1 cellular context compared by ENCODE assay signal in genomic region chr6:32087574-32088486, GRCh38.
A peak's percentile ranks its signal among the peaks of the same experiment; 100 is the strongest.
TF ChIP-seq lines count a peak whose summit lies in the region.

No MANE protein-coding gene starts in this region.

TF ChIP-seq in HepG2, 621 proteins besides CTCF, POLR2A, EP300 and RAD21 (continues in another document):
- TF ChIP-seq, protein P1, sequence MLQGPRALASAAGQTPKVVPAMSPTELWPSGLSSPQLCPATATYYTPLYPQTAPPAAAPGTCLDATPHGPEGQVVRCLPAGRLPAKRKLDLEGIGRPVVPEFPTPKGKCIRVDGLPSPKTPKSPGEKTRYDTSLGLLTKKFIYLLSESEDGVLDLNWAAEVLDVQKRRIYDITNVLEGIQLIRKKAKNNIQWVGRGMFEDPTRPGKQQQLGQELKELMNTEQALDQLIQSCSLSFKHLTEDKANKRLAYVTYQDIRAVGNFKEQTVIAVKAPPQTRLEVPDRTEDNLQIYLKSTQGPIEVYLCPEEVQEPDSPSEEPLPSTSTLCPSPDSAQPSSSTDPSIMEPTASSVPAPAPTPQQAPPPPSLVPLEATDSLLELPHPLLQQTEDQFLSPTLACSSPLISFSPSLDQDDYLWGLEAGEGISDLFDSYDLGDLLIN (CRISPR knock-in tag; IDR thresholded peaks at IDR 0.05; ENCODE audit: borderline replicate concordance) = no peak
- TF ChIP-seq MXD4 (CRISPR knock-in tag; IDR thresholded peaks at IDR 0.05) (0 out of 2 replicates have a peak, but pooled peaks have one; percentile 39), ZNF562 (CRISPR knock-in tag; IDR thresholded peaks at IDR 0.05; ENCODE audit: borderline replicate concordance) (no peak), ZSCAN30 (CRISPR knock-in tag; IDR thresholded peaks at IDR 0.05) (no peak), ADNP (CRISPR knock-in tag; IDR thresholded peaks at IDR 0.05) (no peak), RFXAP (CRISPR knock-in tag; IDR thresholded peaks at IDR 0.05; ENCODE audit: borderline replicate concordance) (peak; percentile 53; the same call in 1 of the 2 replicates), HOXD1 (CRISPR knock-in tag; IDR thresholded peaks at IDR 0.05) (peak; percentile 77), HNF1B (CRISPR knock-in tag; IDR thresholded peaks at IDR 0.05) (peak; percentile 22; the same call in 1 of the 2 replicates), NONO (IDR thresholded peaks at IDR 0.05) (no peak), NONO (CRISPR knock-in tag; conservative IDR thresholded peaks at IDR 0.05) (peak; percentile 76; the same call in 1 of the 2 replicates), HOXA3 (CRISPR knock-in tag; IDR thresholded peaks at IDR 0.05) (peak; percentile 85), YEATS2 (CRISPR knock-in tag; IDR thresholded peaks at IDR 0.05; ENCODE audit: borderline replicate concordance) (peak; percentile 44; the same call in 1 of the 2 replicates), ZNF629 (CRISPR knock-in tag; conservative IDR thresholded peaks at IDR 0.05) (0 out of 2 replicates have a peak, but pooled peaks have one; percentile 24), NKX3-1 (CRISPR knock-in tag; IDR thresholded peaks at IDR 0.05) (0 out of 2 replicates have a peak, but pooled peaks have one; percentile 46), SAP130 (CRISPR knock-in tag; IDR thresholded peaks at IDR 0.05; ENCODE audit: low read depth) (peak; percentile 75), SATB2 (CRISPR knock-in tag; IDR thresholded peaks at IDR 0.05) (no peak), MXI1 (IDR thresholded peaks at IDR 0.05; ENCODE audit: borderline replicate concordance, low read depth, low read length) (peak; percentile 59; the same call in 1 of the 3 replicates), ZSCAN9 (CRISPR knock-in tag; IDR thresholded peaks at IDR 0.05; ENCODE audit: borderline replicate concordance) (0 out of 2 replicates have a peak, but pooled peaks have one; percentile 69), NR3C1 (CRISPR knock-in tag; IDR thresholded peaks at IDR 0.05) (no peak), BCL6 (CRISPR knock-in tag; IDR thresholded peaks at IDR 0.05) (0 out of 2 replicates have a peak, but pooled peaks have one; percentile 47), MAX (IDR thresholded peaks at IDR 0.05) (peak; percentile 73), PHF21A (CRISPR knock-in tag; IDR thresholded peaks at IDR 0.05) (peak; percentile 56; the same call in 1 of the 2 replicates), ZNF546 (CRISPR knock-in tag; conservative IDR thresholded peaks at IDR 0.05) (0 out of 2 replicates have a peak, but pooled peaks have one; percentile 25), RELA (CRISPR knock-in tag; IDR thresholded peaks at IDR 0.05) (0 out of 2 replicates have a peak, but pooled peaks have one; percentile 24), HIVEP1 (CRISPR knock-in tag; IDR thresholded peaks at IDR 0.05) (0 out of 2 replicates have a peak, but pooled peaks have one; percentile 55), KDM4B (CRISPR knock-in tag; IDR thresholded peaks at IDR 0.05) (peak; percentile 77; the same call in 1 of the 2 replicates), ZNF558 (CRISPR knock-in tag; IDR thresholded peaks at IDR 0.05; ENCODE audit: borderline replicate concordance) (peak; percentile 63; the same call in 1 of the 2 replicates), NCOA5 (CRISPR knock-in tag; IDR thresholded peaks at IDR 0.05) (0 out of 2 replicates have a peak, but pooled peaks have one; percentile 43), ZNF281 (CRISPR knock-in tag; IDR thresholded peaks at IDR 0.05; ENCODE audit: borderline replicate concordance) (peak; percentile 91), HNRNPL (IDR thresholded peaks at IDR 0.05; ENCODE audit: low read depth, low read length) (peak; percentile 75), ZZZ3 (CRISPR knock-in tag; IDR thresholded peaks at IDR 0.05; ENCODE audit: borderline replicate concordance) (0 out of 2 replicates have a peak, but pooled peaks have one; percentile 18), ATF2 (CRISPR knock-in tag; IDR thresholded peaks at IDR 0.05) (peak; percentile 76), ELF1 (CRISPR knock-in tag; IDR thresholded peaks at IDR 0.05) (peak; percentile 55; the same call in 1 of the 2 replicates), ETV5 (CRISPR knock-in tag; IDR thresholded peaks at IDR 0.05; ENCODE audit: borderline replicate concordance) (peak; percentile 42; the same call in 1 of the 2 replicates)
- TF ChIP-seq, protein P2, sequence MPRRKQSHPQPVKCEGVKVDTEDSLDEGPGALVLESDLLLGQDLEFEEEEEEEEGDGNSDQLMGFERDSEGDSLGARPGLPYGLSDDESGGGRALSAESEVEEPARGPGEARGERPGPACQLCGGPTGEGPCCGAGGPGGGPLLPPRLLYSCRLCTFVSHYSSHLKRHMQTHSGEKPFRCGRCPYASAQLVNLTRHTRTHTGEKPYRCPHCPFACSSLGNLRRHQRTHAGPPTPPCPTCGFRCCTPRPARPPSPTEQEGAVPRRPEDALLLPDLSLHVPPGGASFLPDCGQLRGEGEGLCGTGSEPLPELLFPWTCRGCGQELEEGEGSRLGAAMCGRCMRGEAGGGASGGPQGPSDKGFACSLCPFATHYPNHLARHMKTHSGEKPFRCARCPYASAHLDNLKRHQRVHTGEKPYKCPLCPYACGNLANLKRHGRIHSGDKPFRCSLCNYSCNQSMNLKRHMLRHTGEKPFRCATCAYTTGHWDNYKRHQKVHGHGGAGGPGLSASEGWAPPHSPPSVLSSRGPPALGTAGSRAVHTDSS (CRISPR knock-in tag; conservative IDR thresholded peaks at IDR 0.05) = no peak
- TF ChIP-seq, protein P3, sequence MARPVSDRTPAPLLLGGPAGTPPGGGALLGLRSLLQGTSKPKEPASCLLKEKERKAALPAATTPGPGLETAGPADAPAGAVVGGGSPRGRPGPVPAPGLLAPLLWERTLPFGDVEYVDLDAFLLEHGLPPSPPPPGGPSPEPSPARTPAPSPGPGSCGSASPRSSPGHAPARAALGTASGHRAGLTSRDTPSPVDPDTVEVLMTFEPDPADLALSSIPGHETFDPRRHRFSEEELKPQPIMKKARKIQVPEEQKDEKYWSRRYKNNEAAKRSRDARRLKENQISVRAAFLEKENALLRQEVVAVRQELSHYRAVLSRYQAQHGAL (CRISPR knock-in tag; IDR thresholded peaks at IDR 0.05; ENCODE audit: not compliant biosample characterization) = no peak
- TF ChIP-seq, protein P4, sequence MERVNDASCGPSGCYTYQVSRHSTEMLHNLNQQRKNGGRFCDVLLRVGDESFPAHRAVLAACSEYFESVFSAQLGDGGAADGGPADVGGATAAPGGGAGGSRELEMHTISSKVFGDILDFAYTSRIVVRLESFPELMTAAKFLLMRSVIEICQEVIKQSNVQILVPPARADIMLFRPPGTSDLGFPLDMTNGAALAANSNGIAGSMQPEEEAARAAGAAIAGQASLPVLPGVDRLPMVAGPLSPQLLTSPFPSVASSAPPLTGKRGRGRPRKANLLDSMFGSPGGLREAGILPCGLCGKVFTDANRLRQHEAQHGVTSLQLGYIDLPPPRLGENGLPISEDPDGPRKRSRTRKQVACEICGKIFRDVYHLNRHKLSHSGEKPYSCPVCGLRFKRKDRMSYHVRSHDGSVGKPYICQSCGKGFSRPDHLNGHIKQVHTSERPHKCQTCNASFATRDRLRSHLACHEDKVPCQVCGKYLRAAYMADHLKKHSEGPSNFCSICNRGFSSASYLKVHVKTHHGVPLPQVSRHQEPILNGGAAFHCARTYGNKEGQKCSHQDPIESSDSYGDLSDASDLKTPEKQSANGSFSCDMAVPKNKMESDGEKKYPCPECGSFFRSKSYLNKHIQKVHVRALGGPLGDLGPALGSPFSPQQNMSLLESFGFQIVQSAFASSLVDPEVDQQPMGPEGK (CRISPR knock-in tag; IDR thresholded peaks at IDR 0.05) = peak; percentile 92
- TF ChIP-seq, protein P5, sequence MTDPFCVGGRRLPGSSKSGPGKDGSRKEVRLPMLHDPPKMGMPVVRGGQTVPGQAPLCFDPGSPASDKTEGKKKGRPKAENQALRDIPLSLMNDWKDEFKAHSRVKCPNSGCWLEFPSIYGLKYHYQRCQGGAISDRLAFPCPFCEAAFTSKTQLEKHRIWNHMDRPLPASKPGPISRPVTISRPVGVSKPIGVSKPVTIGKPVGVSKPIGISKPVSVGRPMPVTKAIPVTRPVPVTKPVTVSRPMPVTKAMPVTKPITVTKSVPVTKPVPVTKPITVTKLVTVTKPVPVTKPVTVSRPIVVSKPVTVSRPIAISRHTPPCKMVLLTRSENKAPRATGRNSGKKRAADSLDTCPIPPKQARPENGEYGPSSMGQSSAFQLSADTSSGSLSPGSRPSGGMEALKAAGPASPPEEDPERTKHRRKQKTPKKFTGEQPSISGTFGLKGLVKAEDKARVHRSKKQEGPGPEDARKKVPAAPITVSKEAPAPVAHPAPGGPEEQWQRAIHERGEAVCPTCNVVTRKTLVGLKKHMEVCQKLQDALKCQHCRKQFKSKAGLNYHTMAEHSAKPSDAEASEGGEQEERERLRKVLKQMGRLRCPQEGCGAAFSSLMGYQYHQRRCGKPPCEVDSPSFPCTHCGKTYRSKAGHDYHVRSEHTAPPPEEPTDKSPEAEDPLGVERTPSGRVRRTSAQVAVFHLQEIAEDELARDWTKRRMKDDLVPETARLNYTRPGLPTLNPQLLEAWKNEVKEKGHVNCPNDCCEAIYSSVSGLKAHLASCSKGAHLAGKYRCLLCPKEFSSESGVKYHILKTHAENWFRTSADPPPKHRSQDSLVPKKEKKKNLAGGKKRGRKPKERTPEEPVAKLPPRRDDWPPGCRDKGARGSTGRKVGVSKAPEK (CRISPR knock-in tag; IDR thresholded peaks at IDR 0.05; ENCODE audit: borderline replicate concordance) = 0 out of 2 replicates have a peak, but pooled peaks have one; percentile 62
- TF ChIP-seq, protein P6, sequence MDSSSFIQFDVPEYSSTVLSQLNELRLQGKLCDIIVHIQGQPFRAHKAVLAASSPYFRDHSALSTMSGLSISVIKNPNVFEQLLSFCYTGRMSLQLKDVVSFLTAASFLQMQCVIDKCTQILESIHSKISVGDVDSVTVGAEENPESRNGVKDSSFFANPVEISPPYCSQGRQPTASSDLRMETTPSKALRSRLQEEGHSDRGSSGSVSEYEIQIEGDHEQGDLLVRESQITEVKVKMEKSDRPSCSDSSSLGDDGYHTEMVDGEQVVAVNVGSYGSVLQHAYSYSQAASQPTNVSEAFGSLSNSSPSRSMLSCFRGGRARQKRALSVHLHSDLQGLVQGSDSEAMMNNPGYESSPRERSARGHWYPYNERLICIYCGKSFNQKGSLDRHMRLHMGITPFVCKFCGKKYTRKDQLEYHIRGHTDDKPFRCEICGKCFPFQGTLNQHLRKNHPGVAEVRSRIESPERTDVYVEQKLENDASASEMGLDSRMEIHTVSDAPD (CRISPR knock-in tag; IDR thresholded peaks at IDR 0.05) = no peak
- TF ChIP-seq, protein P7, sequence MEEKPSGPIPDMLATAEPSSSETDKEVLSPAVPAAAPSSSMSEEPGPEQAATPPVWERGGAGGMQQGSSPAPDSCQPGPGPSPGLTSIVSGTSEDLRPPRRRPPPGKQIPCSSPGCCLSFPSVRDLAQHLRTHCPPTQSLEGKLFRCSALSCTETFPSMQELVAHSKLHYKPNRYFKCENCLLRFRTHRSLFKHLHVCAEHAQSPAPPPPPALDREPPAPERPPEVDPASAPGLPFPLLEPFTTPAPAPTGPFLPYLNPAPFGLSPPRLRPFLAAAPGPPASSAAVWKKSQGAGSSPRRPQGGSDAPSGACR (CRISPR knock-in tag; IDR thresholded peaks at IDR 0.05) = peak; percentile 80; the same call in 1 of the 2 replicates
